11 cellular contexts compared by ENCODE assay signal in genomic region chr2:11748861-11749645, GRCh38. TPM values are rescaled to one million over a fixed set of nuclear protein-coding genes. Genes with fewer than 3 reads are reported as not detected.
DNase-seq lines count a peak whose midpoint lies in the region; ATAC-seq and TF ChIP-seq lines count a peak whose summit lies in the region.
"Had no signal": no experiment of that assay in that cellular context is flagged by ENCODE, and none has a peak within 500 bp of the region (broad histone marks: within the 10 kb centered on the region; RNA-seq: fewer than 3 reads in every experiment).

No MANE protein-coding gene starts in this region.

- peaks cover 83% of the 10 kb centered on the region for H3K4me1 ChIP-seq in lower lobe of right lung
- peaks cover 81% of the 10 kb centered on the region for H3K4me1 ChIP-seq in vagina
- H3K4me1 ChIP-seq in right cardiac atrium (ENCODE audit: control insufficient read depth, insufficient read depth, low read length): peaks cover 24% of the 10 kb centered on the region

- peaks cover 90% of the 10 kb centered on the region for H3K4me1 Mint-ChIP-seq in stimulated activated naive CD8-positive, alpha-beta T cell treated with anti-CD3 and anti-CD28 coated beads, Interleukin-15, Interleukin-2, amounts not matched to agents 100 ng/mL and 50 ng/mL, for 24 hours (ENCODE audit: low read depth)

- peaks cover 4% of the 10 kb centered on the region for H3K36me3 Mint-ChIP-seq in stimulated activated naive CD8-positive, alpha-beta T cell treated with anti-CD3 and anti-CD28 coated beads, Interleukin-15, Interleukin-2, amounts not matched to agents 100 ng/mL and 50 ng/mL, for 24 hours (ENCODE audit: low read depth)
- H3K36me3 Mint-ChIP-seq in activated naive CD4-positive, alpha-beta T cell treated with anti-CD3 and anti-CD28 coated beads, Interleukin-2, amount 50 U/mL, for 72 hours: peaks cover 14 to 19% of the 10 kb centered on the region in 2 donors

- H3K9me3 ChIP-seq in lower lobe of right lung: no peaks in the 10 kb centered on the region
- no peaks in the 10 kb centered on the region for H3K9me3 ChIP-seq in vagina
- no peaks in the 10 kb centered on the region for H3K9me3 ChIP-seq in right cardiac atrium (ENCODE audit: control insufficient read depth, low read length)

- WGBS in right cardiac atrium: 75% methylated on average over 13 of the region's 13 CpGs

- peak overlapping the region; percentile 84 for H3K4me3 Mint-ChIP-seq in stimulated activated naive CD8-positive, alpha-beta T cell treated with anti-CD3 and anti-CD28 coated beads, Interleukin-15, Interleukin-2, amounts not matched to agents 100 ng/mL and 50 ng/mL, for 24 hours

- H3K27me3 ChIP-seq in lower lobe of right lung (ENCODE audit: low read depth) (no peaks in the 10 kb centered on the region), vagina (no peaks in the 10 kb centered on the region), right cardiac atrium (ENCODE audit: control insufficient read depth, insufficient read depth) (no peaks in the 10 kb centered on the region)

- H3K36me3 ChIP-seq in lower lobe of right lung (no peaks in the 10 kb centered on the region), vagina (no peaks in the 10 kb centered on the region)

- H3K4me3 ChIP-seq in lower lobe of right lung (peak overlapping the region; percentile 14), vagina (peak overlapping the region in 1 of 2 donors; percentile 69), right cardiac atrium (ENCODE audit: low read length) (no peak overlapping the region)

- no peak overlapping the region for H3K27ac ChIP-seq in lower lobe of right lung
- H3K27ac ChIP-seq in vagina: peak overlapping the region; percentile 25
- H3K27ac ChIP-seq in right cardiac atrium (ENCODE audit: low read length): no peak overlapping the region

- no peaks in the 10 kb centered on the region for H3K27me3 Mint-ChIP-seq in stimulated activated naive CD8-positive, alpha-beta T cell treated with anti-CD3 and anti-CD28 coated beads, Interleukin-15, Interleukin-2, amounts not matched to agents 100 ng/mL and 50 ng/mL, for 24 hours

- no peaks in the 10 kb centered on the region for H3K9me3 Mint-ChIP-seq in stimulated activated naive CD8-positive, alpha-beta T cell treated with anti-CD3 and anti-CD28 coated beads, Interleukin-15, Interleukin-2, amounts not matched to agents 100 ng/mL and 50 ng/mL, for 24 hours
- H3K9me3 Mint-ChIP-seq in activated naive CD4-positive, alpha-beta T cell treated with anti-CD3 and anti-CD28 coated beads, Interleukin-2, amount 50 U/mL, for 72 hours: no peaks in the 10 kb centered on the region

- H3K27ac Mint-ChIP-seq in stimulated activated naive CD8-positive, alpha-beta T cell treated with anti-CD3 and anti-CD28 coated beads, Interleukin-15, Interleukin-2, amounts not matched to agents 100 ng/mL and 50 ng/mL, for 24 hours: peak overlapping the region; percentile 84
- H3K27ac Mint-ChIP-seq in activated naive CD4-positive, alpha-beta T cell treated with anti-CD3 and anti-CD28 coated beads, Interleukin-2, amount 50 U/mL, for 72 hours: peak overlapping the region; percentile 73 to 89

- TF ChIP-seq CTCF in lower lobe of right lung (IDR thresholded peaks at IDR 0.05): no peak
- no peak for TF ChIP-seq CTCF in vagina (IDR thresholded peaks at IDR 0.05)

- intact Hi-C loops in lower lobe of right lung (cut with DNase I) (no loop called here), vagina (cut with DNase I) (no loop called here), right cardiac atrium (cut with DNase I) (no loop called here)

- no peak for DNase-seq in stimulated activated naive CD8-positive, alpha-beta T cell treated with anti-CD3 and anti-CD28 coated beads, Interleukin-15, Interleukin-2, amounts not matched to agents 100 U/mL and 50 U/mL, for 24 hours
- no peak for DNase-seq in activated naive CD4-positive, alpha-beta T cell treated with anti-CD3 and anti-CD28 coated beads, Interleukin-2, amount 50 U/mL, for 72 hours (ENCODE audit: low spot score in 2 of 2)
- DNase-seq in lower lobe of right lung (no peak), vagina (ENCODE audit: extremely low spot score in 2 of 2) (no peak), HuH-7 (ENCODE audit: low spot score) (no peak), right cardiac atrium (no peak), epidermal melanocyte (ENCODE audit: insufficient read length, low spot score) (no peak)
- DNase-seq: HCEC 1CT, NCI-H510A, nucleus accumbens had no signal

- no peak for TF ChIP-seq POLR2A in vagina (IDR thresholded peaks at IDR 0.05)

- ATAC-seq in stimulated activated naive CD8-positive, alpha-beta T cell treated with anti-CD3 and anti-CD28 coated beads, Interleukin-15, Interleukin-2, amounts not matched to agents 100 U/mL and 50 U/mL, for 24 hours: no peak
- no peak for ATAC-seq in activated naive CD4-positive, alpha-beta T cell treated with anti-CD3 and anti-CD28 coated beads, Interleukin-2, amount 50 U/mL, for 72 hours
- ATAC-seq in lower lobe of right lung: no peak
- ATAC-seq in right cardiac atrium: no peak

RNA-seq across cellular contexts. Expression of gene LPIN1, which starts 2.6 kb away (rescaled TPM):
- total RNA-seq in activated naive CD4-positive, alpha-beta T cell treated with anti-CD3 and anti-CD28 coated beads, Interleukin-2, amount 50 U/mL, for 72 hours: 10 to 100 TPM; 68.6 to 92.9 TPM
- 52.7 TPM for total RNA-seq in lower lobe of right lung
- total RNA-seq in vagina: 67.5 TPM
- 10 to 100 TPM; 24.5 to 42.9 (median 38.7) TPM for total RNA-seq in right cardiac atrium
- 15.3 TPM for polyA plus RNA-seq in right cardiac atrium
